8 cellular contexts compared by ENCODE assay signal in genomic region chr15:88894819-88895767, GRCh38. TPM values are rescaled to one million over a fixed set of nuclear protein-coding genes. Genes with fewer than 3 reads are reported as not detected.
DNase-seq lines count a peak whose midpoint lies in the region; ATAC-seq and TF ChIP-seq lines count a peak whose summit lies in the region.

Gene HAPLN3, minus strand, starts transcription at chr15:88895544. Its CDS starts 8,246 bp downstream, at chr15:88887298.

- H3K27me3 Mint-ChIP-seq in GM23338 (ENCODE audit: insufficient read depth, low read depth, poor library complexity), result peaks cover 23% of the 10 kb centered on the region
- H3K27me3 Mint-ChIP-seq in activated naive CD8-positive, alpha-beta T cell, result no peaks in the 10 kb centered on the region

- no peak for TF ChIP-seq EP300 in SK-N-SH (IDR thresholded peaks at IDR 0.05; ENCODE audit: borderline replicate concordance in 1 of 2, low read depth in 1 of 2, low read length in 1 of 2)

- POLR2A ChIA-PET in SK-N-SH (lab: Yijun Ruan, JAX), result no interaction called here

- no peaks in the 10 kb centered on the region for H3K9me2 ChIP-seq in GM23338 (ENCODE audit: insufficient read depth)
- H3K9me2 ChIP-seq in SK-N-SH, result no peaks in the 10 kb centered on the region

- H3K4me3 ChIP-seq in BLaER1 treated with 17β-estradiol and CSF1 and Interleukin-3, amounts not matched to agents 10 nM and 100 nM, result peak within 1 kb of the TSS; percentile 49 to 70 (median 56)
- H3K4me3 ChIP-seq in GM23338, result peak within 1 kb of the TSS; percentile 92
- H3K4me3 ChIP-seq in SK-N-SH (ENCODE audit: low read depth in 2 of 2, low read length in 1 of 2), result peak within 1 kb of the TSS; percentile 49 to 60
- peak within 1 kb of the TSS; percentile 82 for H3K4me3 ChIP-seq in iPS-15b (ENCODE audit: low read depth, low read length)

- H3K79me2 ChIP-seq in GM23338 (replicated peaks; ENCODE audit: insufficient read depth), result no peaks in the 10 kb centered on the region
- no peaks in the 10 kb centered on the region for H3K79me2 ChIP-seq in SK-N-SH (ENCODE audit: insufficient read depth)

- H3K9ac ChIP-seq in BLaER1 treated with 17β-estradiol and CSF1 and Interleukin-3, amounts not matched to agents 10 nM and 100 nM, result peak within 1 kb of the TSS; percentile 12 to 69 (median 61); a peak in 19 of 22 replicates
- H3K9ac ChIP-seq in SK-N-SH (peak within 1 kb of the TSS; percentile 31; the same call in 1 of the 2 replicates), iPS-15b (ENCODE audit: low read depth, low read length) (peak within 1 kb of the TSS; percentile 54)

- H3K4me3 Mint-ChIP-seq in GM23338, result peak within 1 kb of the TSS; percentile 81
- H3K4me3 Mint-ChIP-seq in activated naive CD8-positive, alpha-beta T cell, result peak within 1 kb of the TSS; percentile 91

- TF ChIP-seq CTCF in GM23338 (conservative IDR thresholded peaks at IDR 0.05; ENCODE audit: low read depth in 2 of 2) (no peak), SK-N-SH (IDR thresholded peaks at IDR 0.05) (no peak)

- TF ChIP-seq RAD21 in SK-N-SH (IDR thresholded peaks at IDR 0.05; ENCODE audit: low read length), result no peak

- H4K20me1 ChIP-seq in BLaER1 treated with 17β-estradiol and CSF1 and Interleukin-3, amounts not matched to agents 10 nM and 100 nM, result peaks cover 0 to 37% (median 28%) of the 10 kb centered on the region in 11 experiments; a peak in 14 of 22 replicates
- H4K20me1 ChIP-seq in GM23338 (replicated peaks; ENCODE audit: insufficient read depth) (peaks cover 11% of the 10 kb centered on the region; the same call in 1 of the 2 replicates), SK-N-SH (ENCODE audit: insufficient read depth) (no peaks in the 10 kb centered on the region)

- 23% methylated on average over 12 of the region's 70 CpGs for WGBS in SK-N-SH (ENCODE audit: low lambda C conversion rate)

- H2AFZ ChIP-seq in GM23338 (peak within 1 kb of the TSS; percentile 90), SK-N-SH (ENCODE audit: low read depth) (peak within 1 kb of the TSS; percentile 91)

- H3K4me1 ChIP-seq in BLaER1 treated with 17β-estradiol and CSF1 and Interleukin-3, amounts not matched to agents 10 nM and 100 nM, result peaks cover 22 to 36% (median 31%) of the 10 kb centered on the region in 10 experiments
- H3K4me1 ChIP-seq in GM23338 (ENCODE audit: insufficient read depth) (peaks cover 34% of the 10 kb centered on the region), SK-N-SH (ENCODE audit: control insufficient read depth in 1 of 2, insufficient read depth in 2 of 2, low read depth in 1 of 2, low read length in 1 of 2) (peaks cover 5 to 23% of the 10 kb centered on the region in 2 experiments; a peak in 2 of 4 replicates), iPS-15b (ENCODE audit: control insufficient read depth, insufficient read depth, low read length) (peaks cover 14% of the 10 kb centered on the region)

- H3K36me3 Mint-ChIP-seq in GM23338 (ENCODE audit: low read depth), result peaks cover 40% of the 10 kb centered on the region; the same call in 2 of the 3 replicates
- no peaks in the 10 kb centered on the region for H3K36me3 Mint-ChIP-seq in activated naive CD8-positive, alpha-beta T cell

- peaks cover 39% of the 10 kb centered on the region for H3K4me1 Mint-ChIP-seq in GM23338
- H3K4me1 Mint-ChIP-seq in activated naive CD8-positive, alpha-beta T cell (ENCODE audit: low read depth), result peaks cover 40% of the 10 kb centered on the region

- H3K4me2 ChIP-seq in BLaER1 treated with 17β-estradiol and CSF1 and Interleukin-3, amounts not matched to agents 10 nM and 100 nM, result peak within 1 kb of the TSS; percentile 80 to 98 (median 89)
- peak within 1 kb of the TSS; percentile 95 for H3K4me2 ChIP-seq in GM23338
- peak within 1 kb of the TSS; percentile 80 for H3K4me2 ChIP-seq in SK-N-SH

- H3F3A ChIP-seq in GM23338 (replicated peaks; ENCODE audit: low read depth) (peaks cover 18% of the 10 kb centered on the region), SK-N-SH (replicated peaks; ENCODE audit: insufficient read depth) (peaks cover 3% of the 10 kb centered on the region)

- CTCF ChIA-PET in SK-N-SH (lab: Yijun Ruan, JAX), result interaction anchor here (0.6 to 5.7 kb wide), 8 partner anchors 8 to 238 kb away, joined by 3 to 29 read pairs (median 4); no protein-coding TSS in a partner anchor

- H3K27ac Mint-ChIP-seq in GM23338, result 0 out of 2 replicates have a peak within 1 kb of the TSS, but pooled peaks have one; percentile 30
- H3K27ac Mint-ChIP-seq in activated naive CD8-positive, alpha-beta T cell, result peak within 1 kb of the TSS; percentile 90

- peak within 1 kb of the TSS in 3 of 11 experiments; percentile 26 to 48 (median 31); a peak in 4 of 22 replicates for H3K27ac ChIP-seq in BLaER1 treated with 17β-estradiol and CSF1 and Interleukin-3, amounts not matched to agents 10 nM and 100 nM
- H3K27ac ChIP-seq in GM23338 (ENCODE audit: low read depth) (peak within 1 kb of the TSS; percentile 32; the same call in 1 of the 2 replicates), SK-N-SH (ENCODE audit: low read depth in 2 of 2, low read length in 1 of 2) (no peak within 1 kb of the TSS)

- no peaks in the 10 kb centered on the region for H3K9me3 ChIP-seq in BLaER1 treated with 17β-estradiol and CSF1 and Interleukin-3, amounts not matched to agents 10 nM and 100 nM (replicated peaks in 1 of 11)
- H3K9me3 ChIP-seq in SK-N-SH (no peaks in the 10 kb centered on the region), iPS-15b (ENCODE audit: control insufficient read depth, insufficient read depth, low read length) (no peaks in the 10 kb centered on the region)

- H3K27me3 ChIP-seq in BLaER1 treated with 17β-estradiol and CSF1 and Interleukin-3, amounts not matched to agents 10 nM and 100 nM, result peaks cover 38 to 48% (median 42%) of the 10 kb centered on the region in 11 experiments
- H3K27me3 ChIP-seq in GM23338 (ENCODE audit: insufficient read depth) (peaks cover 4% of the 10 kb centered on the region; the same call in 1 of the 2 replicates), SK-N-SH (ENCODE audit: insufficient read depth) (no peaks in the 10 kb centered on the region), iPS-15b (ENCODE audit: control insufficient read depth, insufficient read depth, low read length) (peaks cover 7% of the 10 kb centered on the region)

- DNase-seq in GM23338 (ENCODE audit: low spot score) (peak; percentile 83), SK-N-SH (peak; percentile 73), NCI-H2171 treated with DMSO at 0.1 percent for 48 hours (lab: John Stamatoyannopoulos, UW) (no peak), middle frontal gyrus (ENCODE audit: extremely low spot score, low spot score) (no peak)
- peak; percentile 47 to 69 for DNase-seq in stimulated activated CD4-positive, alpha-beta T cell treated with anti-CD3 and anti-CD28 coated beads, Interleukin-12 subunit alpha, Interleukin-12 subunit beta, amount 100 ng/mL, for 24 hours (ENCODE audit: low read depth in 2 of 2)

- ATAC-seq in GM23338, result peak; percentile 47

- H3K9me3 Mint-ChIP-seq in GM23338, result no peaks in the 10 kb centered on the region
- no peaks in the 10 kb centered on the region for H3K9me3 Mint-ChIP-seq in activated naive CD8-positive, alpha-beta T cell (ENCODE audit: low read depth)

- peaks cover 0 to 11% (median 0%) of the 10 kb centered on the region in 11 experiments; a peak in 5 of 22 replicates for H3K36me3 ChIP-seq in BLaER1 treated with 17β-estradiol and CSF1 and Interleukin-3, amounts not matched to agents 10 nM and 100 nM
- H3K36me3 ChIP-seq in GM23338 (ENCODE audit: insufficient read depth) (no peaks in the 10 kb centered on the region), SK-N-SH (replicated peaks in 1 of 2; ENCODE audit: control insufficient read depth in 1 of 2, insufficient read depth in 2 of 2, low read length in 1 of 2) (no peaks in the 10 kb centered on the region), iPS-15b (ENCODE audit: control insufficient read depth, insufficient read depth, low read length) (peaks cover 23% of the 10 kb centered on the region)

TF ChIP-seq in GM23338, 12 proteins besides CTCF, POLR2A, EP300 and RAD21:
- TF ChIP-seq NANOG (IDR thresholded peaks at IDR 0.05; ENCODE audit: borderline replicate concordance) (no peak), POLR2AphosphoS5 (IDR thresholded peaks at IDR 0.05; ENCODE audit: low read depth) (peak; percentile 58), JUNB (IDR thresholded peaks at IDR 0.05; ENCODE audit: unreplicated experiment) (no peak)

TF ChIP-seq in SK-N-SH, 30 proteins besides CTCF, POLR2A, EP300 and RAD21:
- TF ChIP-seq FOXJ3 (CRISPR knock-in tag; IDR thresholded peaks at IDR 0.05) (no peak), MAX (IDR thresholded peaks at IDR 0.05; ENCODE audit: low read depth) (no peak), EZH2phosphoT487 (IDR thresholded peaks at IDR 0.05; ENCODE audit: borderline replicate concordance, low read depth) (no peak), SMC3 (IDR thresholded peaks at IDR 0.05; ENCODE audit: low read depth, low read length) (no peak), RCOR1 (IDR thresholded peaks at IDR 0.05; ENCODE audit: low read length) (no peak), GATA2 (CRISPR knock-in tag; IDR thresholded peaks at IDR 0.05) (no peak), FOSL2 (IDR thresholded peaks at IDR 0.05; ENCODE audit: borderline replicate concordance, low read depth) (no peak), SIN3A (IDR thresholded peaks at IDR 0.05; ENCODE audit: borderline replicate concordance, low read depth, low read length) (no peak), FOXM1 (IDR thresholded peaks at IDR 0.05; ENCODE audit: low read depth) (no peak), RXRA (IDR thresholded peaks at IDR 0.05; ENCODE audit: borderline replicate concordance, low read depth) (no peak), JUND (IDR thresholded peaks at IDR 0.05) (no peak)
- TF ChIP-seq, protein P1, sequence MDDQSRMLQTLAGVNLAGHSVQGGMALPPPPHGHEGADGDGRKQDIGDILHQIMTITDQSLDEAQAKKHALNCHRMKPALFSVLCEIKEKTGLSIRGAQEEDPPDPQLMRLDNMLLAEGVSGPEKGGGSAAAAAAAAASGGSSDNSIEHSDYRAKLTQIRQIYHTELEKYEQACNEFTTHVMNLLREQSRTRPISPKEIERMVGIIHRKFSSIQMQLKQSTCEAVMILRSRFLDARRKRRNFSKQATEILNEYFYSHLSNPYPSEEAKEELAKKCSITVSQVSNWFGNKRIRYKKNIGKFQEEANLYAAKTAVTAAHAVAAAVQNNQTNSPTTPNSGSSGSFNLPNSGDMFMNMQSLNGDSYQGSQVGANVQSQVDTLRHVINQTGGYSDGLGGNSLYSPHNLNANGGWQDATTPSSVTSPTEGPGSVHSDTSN (IDR thresholded peaks at IDR 0.05), result no peak
TF ChIP-seq in SK-N-SH: peak in this region for 0.

RNA-seq across cellular contexts. Expression of gene HAPLN3, which starts in this region (rescaled TPM):
- 45.2 and 62.6 TPM in 2 replicates for total RNA-seq in GM23338 (2014; rRNA removed; shearing (Covaris generic))
- polyA plus RNA-seq in GM23338 (2016; fragmentation: Nextera tagmentation; extraction: Ambion mirVana) (21.4 and 22.7 TPM in 2 replicates), SK-N-SH (2012; rRNA removed) (8.3 and 9.7 TPM in 2 replicates)
- polyA plus RNA-seq in SK-N-SH (2012; cell fraction: cytosol; rRNA removed), result 2.7 and 3.7 TPM in 2 replicates
- 28.0 and 34.0 TPM in 2 replicates for polyA plus RNA-seq in SK-N-SH (2012; cell fraction: nucleus; rRNA removed)

Comparison
In these comparisons a context has a peak if more than half of its experiments do, and no peak if none do; other contexts are left out.
1. DNase-seq: peak in GM23338 (single experiment), SK-N-SH (single experiment) and stimulated activated CD4-positive, alpha-beta T cell treated with anti-CD3 and anti-CD28 coated beads, Interleukin-12 subunit alpha, Interleukin-12 subunit beta, amount 100 ng/mL, for 24 hours (2 of 2); none in NCI-H2171 treated with DMSO at 0.1 percent for 48 hours (single experiment) and middle frontal gyrus (single experiment).
2. Peak in every context shown above with its lines, with median percentiles within 50 percentile points of each other: H3K4me2 ChIP-seq, H3K4me3 ChIP-seq and H3K9ac ChIP-seq.